Comparison of ENCODE assay signal across 1 cellular context in the genomic region with DNA sequence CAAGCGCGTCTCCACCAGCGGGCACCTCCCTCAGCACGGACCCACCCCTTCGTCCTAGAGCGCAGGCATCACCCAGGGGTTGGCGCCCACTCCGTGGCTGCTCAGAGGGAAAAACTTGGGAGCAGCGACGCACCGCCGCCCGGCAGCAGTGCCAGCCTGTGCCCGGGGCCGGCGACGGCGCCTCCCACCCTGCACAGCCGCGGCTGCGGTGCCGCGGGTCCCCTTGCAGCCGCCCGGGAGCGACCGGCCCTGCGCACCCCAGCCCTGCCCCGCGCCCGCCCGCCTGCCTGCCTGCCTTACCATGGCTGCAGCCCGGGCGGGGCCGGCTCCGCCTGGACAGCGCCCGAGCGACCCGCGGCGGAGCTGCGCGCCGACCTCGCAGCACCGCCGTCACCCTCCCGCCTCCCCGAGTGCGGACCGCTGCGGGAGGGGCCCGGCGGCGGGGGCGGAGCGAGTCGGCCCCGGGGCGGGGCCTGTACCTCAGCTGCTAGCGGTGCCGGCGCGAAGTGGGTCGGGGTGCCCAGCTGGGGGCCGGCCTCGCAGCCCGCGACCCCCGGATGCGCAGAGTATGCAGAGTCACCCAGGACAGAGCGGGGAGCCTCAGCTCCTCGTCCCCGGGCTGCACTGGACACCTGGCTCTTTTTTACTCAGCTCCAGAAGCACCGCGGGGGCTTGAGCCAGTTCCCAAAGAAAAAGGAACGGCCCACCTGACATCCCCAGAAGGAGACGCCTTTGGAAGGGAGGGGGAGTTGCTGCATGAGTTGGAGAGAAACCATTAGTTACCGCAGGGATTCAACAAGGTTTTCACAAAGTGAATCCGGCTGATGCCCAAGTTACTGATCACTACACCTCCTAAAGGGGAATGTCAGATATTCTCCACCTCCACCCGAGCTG.
TF ChIP-seq lines count a peak whose summit lies in the region.

No MANE protein-coding gene starts in this region.

TF ChIP-seq in H1, 55 proteins besides CTCF, POLR2A, EP300 and RAD21:
- peak; percentile 84 for TF ChIP-seq KDM4A (IDR thresholded peaks at IDR 0.05; ENCODE audit: low read depth, low read length, severe bottlenecking)
- peak; percentile 53; the same call in 1 of the 2 replicates for TF ChIP-seq RBBP5 (IDR thresholded peaks at IDR 0.05; ENCODE audit: borderline replicate concordance, low read depth, low read length)
- TF ChIP-seq PHF8 (conservative IDR thresholded peaks at IDR 0.05; ENCODE audit: low read depth, low read length): 0 out of 2 replicates have a peak, but pooled peaks have one; percentile 41
- no peak for TF ChIP-seq HDAC2 (IDR thresholded peaks at IDR 0.05; ENCODE audit: borderline replicate concordance in 1 of 2, low read depth in 2 of 2, low read length in 2 of 2)
- TF ChIP-seq TAF1 (IDR thresholded peaks at IDR 0.05; ENCODE audit: low read depth, low read length): 0 out of 2 replicates have a peak, but pooled peaks have one; percentile 16
- TF ChIP-seq, protein P1, sequence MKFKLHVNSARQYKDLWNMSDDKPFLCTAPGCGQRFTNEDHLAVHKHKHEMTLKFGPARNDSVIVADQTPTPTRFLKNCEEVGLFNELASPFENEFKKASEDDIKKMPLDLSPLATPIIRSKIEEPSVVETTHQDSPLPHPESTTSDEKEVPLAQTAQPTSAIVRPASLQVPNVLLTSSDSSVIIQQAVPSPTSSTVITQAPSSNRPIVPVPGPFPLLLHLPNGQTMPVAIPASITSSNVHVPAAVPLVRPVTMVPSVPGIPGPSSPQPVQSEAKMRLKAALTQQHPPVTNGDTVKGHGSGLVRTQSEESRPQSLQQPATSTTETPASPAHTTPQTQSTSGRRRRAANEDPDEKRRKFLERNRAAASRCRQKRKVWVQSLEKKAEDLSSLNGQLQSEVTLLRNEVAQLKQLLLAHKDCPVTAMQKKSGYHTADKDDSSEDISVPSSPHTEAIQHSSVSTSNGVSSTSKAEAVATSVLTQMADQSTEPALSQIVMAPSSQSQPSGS (IDR thresholded peaks at IDR 0.05; ENCODE audit: low read length): no peak
- TF ChIP-seq, protein P2, sequence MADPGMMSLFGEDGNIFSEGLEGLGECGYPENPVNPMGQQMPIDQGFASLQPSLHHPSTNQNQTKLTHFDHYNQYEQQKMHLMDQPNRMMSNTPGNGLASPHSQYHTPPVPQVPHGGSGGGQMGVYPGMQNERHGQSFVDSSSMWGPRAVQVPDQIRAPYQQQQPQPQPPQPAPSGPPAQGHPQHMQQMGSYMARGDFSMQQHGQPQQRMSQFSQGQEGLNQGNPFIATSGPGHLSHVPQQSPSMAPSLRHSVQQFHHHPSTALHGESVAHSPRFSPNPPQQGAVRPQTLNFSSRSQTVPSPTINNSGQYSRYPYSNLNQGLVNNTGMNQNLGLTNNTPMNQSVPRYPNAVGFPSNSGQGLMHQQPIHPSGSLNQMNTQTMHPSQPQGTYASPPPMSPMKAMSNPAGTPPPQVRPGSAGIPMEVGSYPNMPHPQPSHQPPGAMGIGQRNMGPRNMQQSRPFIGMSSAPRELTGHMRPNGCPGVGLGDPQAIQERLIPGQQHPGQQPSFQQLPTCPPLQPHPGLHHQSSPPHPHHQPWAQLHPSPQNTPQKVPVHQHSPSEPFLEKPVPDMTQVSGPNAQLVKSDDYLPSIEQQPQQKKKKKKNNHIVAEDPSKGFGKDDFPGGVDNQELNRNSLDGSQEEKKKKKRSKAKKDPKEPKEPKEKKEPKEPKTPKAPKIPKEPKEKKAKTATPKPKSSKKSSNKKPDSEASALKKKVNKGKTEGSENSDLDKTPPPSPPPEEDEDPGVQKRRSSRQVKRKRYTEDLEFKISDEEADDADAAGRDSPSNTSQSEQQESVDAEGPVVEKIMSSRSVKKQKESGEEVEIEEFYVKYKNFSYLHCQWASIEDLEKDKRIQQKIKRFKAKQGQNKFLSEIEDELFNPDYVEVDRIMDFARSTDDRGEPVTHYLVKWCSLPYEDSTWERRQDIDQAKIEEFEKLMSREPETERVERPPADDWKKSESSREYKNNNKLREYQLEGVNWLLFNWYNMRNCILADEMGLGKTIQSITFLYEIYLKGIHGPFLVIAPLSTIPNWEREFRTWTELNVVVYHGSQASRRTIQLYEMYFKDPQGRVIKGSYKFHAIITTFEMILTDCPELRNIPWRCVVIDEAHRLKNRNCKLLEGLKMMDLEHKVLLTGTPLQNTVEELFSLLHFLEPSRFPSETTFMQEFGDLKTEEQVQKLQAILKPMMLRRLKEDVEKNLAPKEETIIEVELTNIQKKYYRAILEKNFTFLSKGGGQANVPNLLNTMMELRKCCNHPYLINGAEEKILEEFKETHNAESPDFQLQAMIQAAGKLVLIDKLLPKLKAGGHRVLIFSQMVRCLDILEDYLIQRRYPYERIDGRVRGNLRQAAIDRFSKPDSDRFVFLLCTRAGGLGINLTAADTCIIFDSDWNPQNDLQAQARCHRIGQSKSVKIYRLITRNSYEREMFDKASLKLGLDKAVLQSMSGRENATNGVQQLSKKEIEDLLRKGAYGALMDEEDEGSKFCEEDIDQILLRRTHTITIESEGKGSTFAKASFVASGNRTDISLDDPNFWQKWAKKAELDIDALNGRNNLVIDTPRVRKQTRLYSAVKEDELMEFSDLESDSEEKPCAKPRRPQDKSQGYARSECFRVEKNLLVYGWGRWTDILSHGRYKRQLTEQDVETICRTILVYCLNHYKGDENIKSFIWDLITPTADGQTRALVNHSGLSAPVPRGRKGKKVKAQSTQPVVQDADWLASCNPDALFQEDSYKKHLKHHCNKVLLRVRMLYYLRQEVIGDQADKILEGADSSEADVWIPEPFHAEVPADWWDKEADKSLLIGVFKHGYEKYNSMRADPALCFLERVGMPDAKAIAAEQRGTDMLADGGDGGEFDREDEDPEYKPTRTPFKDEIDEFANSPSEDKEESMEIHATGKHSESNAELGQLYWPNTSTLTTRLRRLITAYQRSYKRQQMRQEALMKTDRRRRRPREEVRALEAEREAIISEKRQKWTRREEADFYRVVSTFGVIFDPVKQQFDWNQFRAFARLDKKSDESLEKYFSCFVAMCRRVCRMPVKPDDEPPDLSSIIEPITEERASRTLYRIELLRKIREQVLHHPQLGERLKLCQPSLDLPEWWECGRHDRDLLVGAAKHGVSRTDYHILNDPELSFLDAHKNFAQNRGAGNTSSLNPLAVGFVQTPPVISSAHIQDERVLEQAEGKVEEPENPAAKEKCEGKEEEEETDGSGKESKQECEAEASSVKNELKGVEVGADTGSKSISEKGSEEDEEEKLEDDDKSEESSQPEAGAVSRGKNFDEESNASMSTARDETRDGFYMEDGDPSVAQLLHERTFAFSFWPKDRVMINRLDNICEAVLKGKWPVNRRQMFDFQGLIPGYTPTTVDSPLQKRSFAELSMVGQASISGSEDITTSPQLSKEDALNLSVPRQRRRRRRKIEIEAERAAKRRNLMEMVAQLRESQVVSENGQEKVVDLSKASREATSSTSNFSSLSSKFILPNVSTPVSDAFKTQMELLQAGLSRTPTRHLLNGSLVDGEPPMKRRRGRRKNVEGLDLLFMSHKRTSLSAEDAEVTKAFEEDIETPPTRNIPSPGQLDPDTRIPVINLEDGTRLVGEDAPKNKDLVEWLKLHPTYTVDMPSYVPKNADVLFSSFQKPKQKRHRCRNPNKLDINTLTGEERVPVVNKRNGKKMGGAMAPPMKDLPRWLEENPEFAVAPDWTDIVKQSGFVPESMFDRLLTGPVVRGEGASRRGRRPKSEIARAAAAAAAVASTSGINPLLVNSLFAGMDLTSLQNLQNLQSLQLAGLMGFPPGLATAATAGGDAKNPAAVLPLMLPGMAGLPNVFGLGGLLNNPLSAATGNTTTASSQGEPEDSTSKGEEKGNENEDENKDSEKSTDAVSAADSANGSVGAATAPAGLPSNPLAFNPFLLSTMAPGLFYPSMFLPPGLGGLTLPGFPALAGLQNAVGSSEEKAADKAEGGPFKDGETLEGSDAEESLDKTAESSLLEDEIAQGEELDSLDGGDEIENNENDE (IDR thresholded peaks at IDR 0.05; ENCODE audit: insufficient replicate concordance, low read length): no peak
- 0 out of 4 replicates have a peak, but pooled peaks of 1 of the 2 experiments have one; percentile 23 for TF ChIP-seq SIN3A (conservative IDR thresholded peaks at IDR 0.05 in 1 of 2, IDR thresholded peaks at IDR 0.05 in 1 of 2; ENCODE audit: low read depth in 1 of 2, low read length in 2 of 2)
- no peak for TF ChIP-seq ZNF274 (IDR thresholded peaks at IDR 0.05; ENCODE audit: borderline replicate concordance, extremely low read depth, low read length)
